13 cellular contexts compared by ENCODE assay signal in the genomic region with DNA sequence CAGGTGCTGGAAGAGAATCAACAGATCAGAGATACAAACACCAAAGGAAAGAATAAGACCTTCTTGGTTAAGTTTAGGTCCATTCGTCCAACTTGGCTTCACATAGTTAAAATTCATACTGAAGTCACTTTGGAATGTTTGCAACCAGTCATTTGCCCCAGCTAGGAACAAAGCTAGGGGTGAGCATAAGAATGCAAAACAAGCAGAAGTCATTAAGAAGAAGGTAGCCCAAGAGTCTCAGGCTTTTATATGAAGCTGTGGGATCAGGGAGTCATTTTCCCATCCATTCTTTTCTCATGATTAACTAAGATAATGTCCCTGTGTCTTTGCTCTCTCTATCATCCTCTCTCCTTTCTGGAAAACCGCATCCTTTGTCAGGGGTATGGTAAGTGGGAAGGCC. TPM values are rescaled to one million over a fixed set of nuclear protein-coding genes. Genes with fewer than 3 reads are reported as not detected.
DNase-seq lines count a peak whose midpoint lies in the region; ATAC-seq and TF ChIP-seq lines count a peak whose summit lies in the region.
"Had no signal": no experiment of that assay in that cellular context is flagged by ENCODE, and none has a peak within 500 bp of the region (broad histone marks: within the 10 kb centered on the region; RNA-seq: fewer than 3 reads in every experiment).

No MANE protein-coding gene starts in this region.

- H3K9me3 Mint-ChIP-seq in WTC11 (no peaks in the 10 kb centered on the region), endodermal cell (no peaks in the 10 kb centered on the region)
- H3K9me3 Mint-ChIP-seq in activated CD4-positive, alpha-beta memory T cell treated with anti-CD3 and anti-CD28 coated beads for 36 hours: no peaks in the 10 kb centered on the region
- H3K9me3 Mint-ChIP-seq: CD8-positive, alpha-beta memory T cell had no signal

- CTCF ChIA-PET in WTC11 (lab: Charles Lee): interaction anchor here (1.0 to 1.4 kb wide), 3 partner anchors 10 to 531 kb away, joined by 3 to 5 read pairs (median 3); no protein-coding TSS in a partner anchor
- CTCF ChIA-PET in activated CD4-positive, alpha-beta memory T cell treated with anti-CD3 and anti-CD28 coated beads for 36 hours (lab: Charles Lee): interaction anchor here (1.0 to 1.1 kb wide), 2 partner anchors 315 to 341 kb away, joined by 3 read pairs; no protein-coding TSS in a partner anchor

- H3K9me3 ChIP-seq in endodermal cell (ENCODE audit: control insufficient read depth, low read length): no peaks in the 10 kb centered on the region
- H3K9me3 ChIP-seq: BLaER1, Caco-2 had no signal

- POLR2A ChIA-PET in WTC11 (lab: Charles Lee): no interaction called here
- POLR2A ChIA-PET in activated CD4-positive, alpha-beta memory T cell treated with anti-CD3 and anti-CD28 coated beads for 36 hours (lab: Charles Lee): no interaction called here

- H3K9ac ChIP-seq in endodermal cell (ENCODE audit: extremely low read depth, low read length, poor library complexity, severe bottlenecking): no peak overlapping the region
- H3K9ac ChIP-seq: BLaER1 had no signal

- H3K36me3 ChIP-seq in endodermal cell (ENCODE audit: control insufficient read depth, insufficient read depth, low read length): no peaks in the 10 kb centered on the region
- H3K36me3 ChIP-seq: BLaER1 had no signal

- H3K4me3 Mint-ChIP-seq in WTC11: no peak overlapping the region
- H3K4me3 Mint-ChIP-seq in endodermal cell: no peak overlapping the region
- H3K4me3 Mint-ChIP-seq in activated CD4-positive, alpha-beta memory T cell treated with anti-CD3 and anti-CD28 coated beads for 36 hours: no peak overlapping the region
- H3K4me3 Mint-ChIP-seq: CD8-positive, alpha-beta memory T cell had no signal

- TF ChIP-seq CTCF in WTC11 (IDR thresholded peaks at IDR 0.05) (no peak), endodermal cell (conservative IDR thresholded peaks at IDR 0.05) (no peak)

- 70 to 87% methylated on average over 2 of the region's 2 CpGs for WGBS in endodermal cell (ENCODE audit: insufficient coverage in 1 of 2, insufficient read length in 1 of 2), 2 experiments

- H3K27me3 Mint-ChIP-seq in WTC11 (ENCODE audit: low read depth) (no peaks in the 10 kb centered on the region), endodermal cell (ENCODE audit: insufficient read depth) (no peaks in the 10 kb centered on the region)
- no peaks in the 10 kb centered on the region for H3K27me3 Mint-ChIP-seq in activated CD4-positive, alpha-beta memory T cell treated with anti-CD3 and anti-CD28 coated beads for 36 hours
- H3K27me3 Mint-ChIP-seq: CD8-positive, alpha-beta memory T cell had no signal

- intact Hi-C loops in activated CD4-positive, alpha-beta memory T cell treated with anti-CD3 and anti-CD28 coated beads for 36 hours (cut with micrococcal nuclease): no loop called here

- H3K4me3 ChIP-seq in endodermal cell (ENCODE audit: low read length): no peak overlapping the region
- H3K4me3 ChIP-seq: BLaER1 had no signal

- DNase-seq in WTC11 (ENCODE audit: low spot score): no peak
- no peak for DNase-seq in endodermal cell
- peak; percentile 55 for DNase-seq in renal cortical epithelial cell (ENCODE audit: low read depth)
- DNase-seq in activated CD4-positive, alpha-beta memory T cell treated with anti-CD3 and anti-CD28 coated beads for 36 hours: no peak
- no peak for DNase-seq in retina
- DNase-seq: AML-193; Caco-2; CD8-positive, alpha-beta memory T cell; DMS53 had no signal

- H3K27ac ChIP-seq in endodermal cell (ENCODE audit: low read depth, low read length): peak overlapping the region; percentile 34
- H3K27ac ChIP-seq: BLaER1 had no signal

- H3K27ac Mint-ChIP-seq in WTC11: peak overlapping the region; percentile 33; the same call in 1 of the 2 replicates
- H3K27ac Mint-ChIP-seq in endodermal cell: no peak overlapping the region
- H3K27ac Mint-ChIP-seq in activated CD4-positive, alpha-beta memory T cell treated with anti-CD3 and anti-CD28 coated beads for 36 hours: no peak overlapping the region
- H3K27ac Mint-ChIP-seq: CD8-positive, alpha-beta memory T cell had no signal

- ATAC-seq in WTC11 (no peak; the same call in 1 of the 2 replicates), HG03108 (IDR thresholded peaks at IDR 0.05; ENCODE audit: unreplicated experiment) (no peak)
- ATAC-seq: HCT116, HepG2 had no signal

- peaks cover 5% of the 10 kb centered on the region for H3K4me1 ChIP-seq in endodermal cell (ENCODE audit: control insufficient read depth, insufficient read depth, low read length)
- H3K4me1 ChIP-seq: BLaER1, Caco-2 had no signal

- H3K36me3 Mint-ChIP-seq in WTC11 (no peaks in the 10 kb centered on the region), endodermal cell (ENCODE audit: low read depth) (no peaks in the 10 kb centered on the region)
- H3K36me3 Mint-ChIP-seq in activated CD4-positive, alpha-beta memory T cell treated with anti-CD3 and anti-CD28 coated beads for 36 hours: no peaks in the 10 kb centered on the region
- H3K36me3 Mint-ChIP-seq: CD8-positive, alpha-beta memory T cell had no signal

- H3K4me1 Mint-ChIP-seq in WTC11 (peaks cover 15% of the 10 kb centered on the region), endodermal cell (peaks cover 18% of the 10 kb centered on the region)
- H3K4me1 Mint-ChIP-seq in activated CD4-positive, alpha-beta memory T cell treated with anti-CD3 and anti-CD28 coated beads for 36 hours (ENCODE audit: low read depth): no peaks in the 10 kb centered on the region
- H3K4me1 Mint-ChIP-seq: CD8-positive, alpha-beta memory T cell had no signal

- H3K27me3 ChIP-seq in endodermal cell (ENCODE audit: control insufficient read depth, insufficient read depth, low read length, poor library complexity, severe bottlenecking): no peaks in the 10 kb centered on the region
- H3K27me3 ChIP-seq: BLaER1 had no signal

TF ChIP-seq in WTC11, 78 proteins besides CTCF, POLR2A, EP300 and RAD21:
- TF ChIP-seq, protein P1, sequence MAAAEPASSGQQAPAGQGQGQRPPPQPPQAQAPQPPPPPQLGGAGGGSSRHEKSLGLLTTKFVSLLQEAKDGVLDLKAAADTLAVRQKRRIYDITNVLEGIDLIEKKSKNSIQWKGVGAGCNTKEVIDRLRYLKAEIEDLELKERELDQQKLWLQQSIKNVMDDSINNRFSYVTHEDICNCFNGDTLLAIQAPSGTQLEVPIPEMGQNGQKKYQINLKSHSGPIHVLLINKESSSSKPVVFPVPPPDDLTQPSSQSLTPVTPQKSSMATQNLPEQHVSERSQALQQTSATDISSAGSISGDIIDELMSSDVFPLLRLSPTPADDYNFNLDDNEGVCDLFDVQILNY (CRISPR knock-in tag; IDR thresholded peaks at IDR 0.05): no peak
- no peak for TF ChIP-seq CREB1 (CRISPR knock-in tag; IDR thresholded peaks at IDR 0.05)
TF ChIP-seq in WTC11: peak in this region for 0.

RNA-seq across cellular contexts. Expression of a gene that starts 51.5 kb away (rescaled TPM):
- total RNA-seq in WTC11 (2021) (3.5 to 5.4 TPM (median 5.2 TPM) in 3 replicates), endodermal cell (1 to 10 TPM; 2.3 to 5.3 TPM), renal cortical epithelial cell (1.1 and 1.6 TPM in 2 replicates)
- polyA plus RNA-seq in endodermal cell (2013, experiment 1 of 2): 14.2 TPM
- 16.5 TPM for polyA plus RNA-seq in endodermal cell (2013, experiment 2 of 2)
- total RNA-seq in activated CD4-positive, alpha-beta memory T cell treated with anti-CD3 and anti-CD28 coated beads for 36 hours: 1 to 10 TPM in 1 of 2 experiments, under 1 TPM in 1; 0.83 to 1.1 TPM
